In the genomic region with DNA sequence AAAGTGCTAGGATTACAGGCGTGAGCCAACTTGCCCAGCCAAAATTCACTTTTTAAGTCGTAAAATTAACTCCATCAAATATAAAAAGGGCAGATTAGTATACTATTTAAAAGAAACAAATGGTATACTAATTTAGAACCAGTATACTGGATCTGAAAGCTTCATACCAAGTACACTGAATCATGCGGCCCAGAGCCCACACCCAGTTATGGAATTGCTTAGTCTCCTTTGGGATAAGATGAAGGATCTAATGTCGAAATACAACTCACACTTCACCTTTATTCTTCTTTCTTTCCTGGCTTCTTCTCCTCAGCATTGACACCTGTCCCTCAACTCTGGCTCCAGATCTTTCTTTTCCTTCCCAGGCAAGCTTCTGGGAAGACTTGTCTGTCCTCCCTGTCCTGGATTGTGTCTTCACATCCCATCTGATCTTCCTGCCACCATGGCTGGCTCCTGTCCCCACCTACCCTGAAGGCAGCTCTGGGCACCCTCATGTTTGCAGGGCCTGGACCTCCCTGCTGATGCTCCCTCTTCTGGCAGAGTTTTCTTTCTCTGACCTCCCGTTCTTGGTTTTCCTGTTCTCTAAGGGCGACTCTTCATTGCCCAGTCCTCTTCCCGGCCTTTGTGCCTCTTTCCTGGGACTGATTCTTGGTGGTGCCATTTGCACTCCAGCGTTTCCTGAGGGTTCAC, we compare ENCODE assay signal across 13 cellular contexts. TPM values are rescaled to one million over a fixed set of nuclear protein-coding genes. Genes with fewer than 3 reads are reported as not detected.
DNase-seq lines count a peak whose midpoint lies in the region; ATAC-seq and TF ChIP-seq lines count a peak whose summit lies in the region.
"Had no signal": no experiment of that assay in that cellular context is flagged by ENCODE, and none has a peak within 500 bp of the region (broad histone marks: within the 10 kb centered on the region; RNA-seq: fewer than 3 reads in every experiment).

No MANE protein-coding gene starts in this region.

- H3K9me3 ChIP-seq in OCI-LY7 (ENCODE audit: low read length): no peaks in the 10 kb centered on the region
- no peaks in the 10 kb centered on the region for H3K9me3 ChIP-seq in neuronal stem cell (replicated peaks in 1 of 2; ENCODE audit: control insufficient read depth in 2 of 2, insufficient read depth in 1 of 2, low read depth in 1 of 2, low read length in 2 of 2)
- H3K9me3 ChIP-seq: neutrophil, tibial artery had no signal

- H3K27ac Mint-ChIP-seq in natural killer cell treated with Interleukin-12 subunit alpha and Interleukin-12 subunit beta and Interleukin-15 and Interleukin-18, amount 100 ng/mL, for 72 hours: no peak overlapping the region

- peaks cover 0 to 8% of the 10 kb centered on the region in 2 donors for H3K4me1 Mint-ChIP-seq in natural killer cell treated with Interleukin-12 subunit alpha and Interleukin-12 subunit beta and Interleukin-15 and Interleukin-18, amount 100 ng/mL, for 72 hours (ENCODE audit: low read depth in 2 of 2)

- no peak overlapping the region for H3K9ac ChIP-seq in neuronal stem cell (ENCODE audit: low read depth, low read length, poor library complexity)

- peaks cover 0 to 15% (median 0%) of the 10 kb centered on the region in 3 experiments for H3K27me3 ChIP-seq in neuronal stem cell (ENCODE audit: control insufficient read depth in 3 of 3, insufficient read depth in 3 of 3, low read depth in 1 of 3, low read length in 3 of 3)

- CTCF ChIA-PET in OCI-LY7 (lab: Charles Lee; ENCODE audit: unreplicated experiment): no interaction called here

- H2BK5ac ChIP-seq in neuronal stem cell (ENCODE audit: low read length): no peak overlapping the region

- H2BK15ac ChIP-seq in neuronal stem cell (ENCODE audit: low read length): no peak overlapping the region

- peaks cover 22 to 26% of the 10 kb centered on the region in 2 donors for H3K27me3 Mint-ChIP-seq in natural killer cell treated with Interleukin-12 subunit alpha and Interleukin-12 subunit beta and Interleukin-15 and Interleukin-18, amount 100 ng/mL, for 72 hours

- H2AFZ ChIP-seq in OCI-LY7 (ENCODE audit: low read length) (no peak overlapping the region), neuronal stem cell (ENCODE audit: low read length) (no peak overlapping the region)

- no peak overlapping the region for H2AK5ac ChIP-seq in neuronal stem cell (ENCODE audit: low read depth, low read length)

- no peak overlapping the region for H4K8ac ChIP-seq in neuronal stem cell (ENCODE audit: low read depth, low read length)

- TF ChIP-seq CTCF in OCI-LY7 (conservative IDR thresholded peaks at IDR 0.05; ENCODE audit: low read length) (peak; percentile 37; the same call in 1 of the 2 replicates), epithelial cell of esophagus (IDR thresholded peaks at IDR 0.05; ENCODE audit: insufficient read depth, low read depth, low read length, missing control alignments) (peak; percentile 5), retinal pigment epithelial cell (conservative IDR thresholded peaks at IDR 0.05; ENCODE audit: low read depth, low read length) (peak; percentile 32)

- no peaks in the 10 kb centered on the region for H3K36me3 Mint-ChIP-seq in natural killer cell treated with Interleukin-12 subunit alpha and Interleukin-12 subunit beta and Interleukin-15 and Interleukin-18, amount 100 ng/mL, for 72 hours

- no peaks in the 10 kb centered on the region for H3K79me2 ChIP-seq in OCI-LY7 (ENCODE audit: insufficient read depth, low read depth, low read length)

- no peak for ATAC-seq in natural killer cell treated with Interleukin-12 subunit alpha and Interleukin-12 subunit beta and Interleukin-15 and Interleukin-18, amount 100 ng/mL, for 72 hours
- ATAC-seq: GM12878 had no signal

- no peak overlapping the region for H3K4ac ChIP-seq in neuronal stem cell (ENCODE audit: low read length)

- WGBS in neuronal stem cell (ENCODE audit: extremely low coverage in 2 of 2, insufficient read length in 2 of 2, insufficient replicate concordance in 1 of 2), 2 donors: no CpG with 5 or more reads among the region's 8 CpGs

- no peaks in the 10 kb centered on the region for H3K36me3 ChIP-seq in OCI-LY7 (ENCODE audit: insufficient read depth, low read length)
- H3K36me3 ChIP-seq in neuronal stem cell (replicated peaks in 1 of 2; ENCODE audit: control insufficient read depth in 2 of 2, insufficient read depth in 2 of 2, low read length in 2 of 2): no peaks in the 10 kb centered on the region
- H3K36me3 ChIP-seq: neutrophil, tibial artery had no signal

- no peak overlapping the region for H3K14ac ChIP-seq in neuronal stem cell (ENCODE audit: low read length)

- no peak overlapping the region for H2BK120ac ChIP-seq in neuronal stem cell (ENCODE audit: low read depth, low read length)

- POLR2A ChIA-PET in OCI-LY7 (lab: Charles Lee): no interaction called here

- H3K4me1 ChIP-seq in OCI-LY7 (ENCODE audit: insufficient read depth, low read length, poor library complexity, severe bottlenecking) (peaks cover 5% of the 10 kb centered on the region), neuronal stem cell (ENCODE audit: control insufficient read depth in 2 of 2, insufficient read depth in 1 of 2, low read depth in 1 of 2, low read length in 2 of 2) (peaks cover 0 to 1% of the 10 kb centered on the region in 2 donors)
- H3K4me1 ChIP-seq: tibial artery had no signal

- peak; percentile 1 for DNase-seq in NCI-H82 (lab: John Stamatoyannopoulos, UW)
- DNase-seq in NCI-H82 treated with DMSO at 0.1 percent for 48 hours (lab: John Stamatoyannopoulos, UW; ENCODE audit: unreplicated experiment): no peak
- DNase-seq in OCI-LY7 (ENCODE audit: low spot score): no peak
- DNase-seq in epithelial cell of esophagus (ENCODE audit: low read depth): peak; percentile 74
- no peak for DNase-seq in retinal pigment epithelial cell (ENCODE audit: low read depth)
- DNase-seq in neuronal stem cell (ENCODE audit: low spot score): no peak
- no peak for DNase-seq in NK-92 (lab: John Stamatoyannopoulos, UW; ENCODE audit: unreplicated experiment)
- DNase-seq in natural killer cell treated with Interleukin-12 subunit alpha and Interleukin-12 subunit beta and Interleukin-15 and Interleukin-18, amount 100 ng/mL, for 72 hours (ENCODE audit: low spot score): no peak
- DNase-seq: activated CD4-positive, CD25-positive, alpha-beta regulatory T cell; MV-4-11; tibial artery had no signal

- H3K79me1 ChIP-seq in neuronal stem cell (ENCODE audit: low read depth, low read length): no peaks in the 10 kb centered on the region

- H3K4me2 ChIP-seq in OCI-LY7 (ENCODE audit: low read length) (no peak overlapping the region), neuronal stem cell (ENCODE audit: insufficient read depth, low read length, poor library complexity, severe bottlenecking) (no peak overlapping the region)

- no TSS peak for BruUV-seq in OCI-LY7 (replicated peaks; lab: Mats Ljungman, UMichigan)

- no peaks in the 10 kb centered on the region for H3K9me3 Mint-ChIP-seq in natural killer cell treated with Interleukin-12 subunit alpha and Interleukin-12 subunit beta and Interleukin-15 and Interleukin-18, amount 100 ng/mL, for 72 hours

- H3K27ac ChIP-seq in OCI-LY7 (ENCODE audit: low read depth, low read length, poor library complexity, severe bottlenecking) (no peak overlapping the region), neuronal stem cell (replicated peaks; ENCODE audit: low read length) (no peak overlapping the region)
- H3K27ac ChIP-seq: neutrophil, tibial artery had no signal

- intact Hi-C loops in OCI-LY7 (cut with micrococcal nuclease; ENCODE audit: unreplicated experiment): loop anchor here (5.0 kb wide), 1 partner anchor 171 kb away; no protein-coding TSS in a partner anchor

- H3K4me3 Mint-ChIP-seq in natural killer cell treated with Interleukin-12 subunit alpha and Interleukin-12 subunit beta and Interleukin-15 and Interleukin-18, amount 100 ng/mL, for 72 hours: no peak overlapping the region

- H3K23ac ChIP-seq in neuronal stem cell (ENCODE audit: low read depth, low read length, poor library complexity): no peak overlapping the region

- no peak overlapping the region for H2BK12ac ChIP-seq in neuronal stem cell (ENCODE audit: low read length)

- no peak overlapping the region for H4K91ac ChIP-seq in neuronal stem cell (ENCODE audit: low read depth, low read length, poor library complexity)

- H3K9me2 ChIP-seq in OCI-LY7 (ENCODE audit: insufficient read depth, low read length): no peaks in the 10 kb centered on the region

- no peaks in the 10 kb centered on the region for H4K20me1 ChIP-seq in OCI-LY7 (ENCODE audit: insufficient read depth, low read length)

- H3K4me3 ChIP-seq in OCI-LY7 (ENCODE audit: low read depth, low read length, poor library complexity, severe bottlenecking) (no peak overlapping the region), epithelial cell of esophagus (ENCODE audit: low read length) (no peak overlapping the region), retinal pigment epithelial cell (ENCODE audit: low read length) (no peak overlapping the region), neuronal stem cell (ENCODE audit: low read length in 2 of 2) (no peak overlapping the region)
- H3K4me3 ChIP-seq: GM12878, tibial artery had no signal

- H3K18ac ChIP-seq in neuronal stem cell (ENCODE audit: low read length): no peak overlapping the region

RNA-seq across cellular contexts. Expression of gene CTBP2, which starts 57.8 kb away (rescaled TPM):
- not detected in 2 replicates for total RNA-seq in OCI-LY7 (2014; rRNA removed; shearing (Covaris generic))
- total RNA-seq in OCI-LY7 (2022): not detected in 2 replicates
- polyA plus RNA-seq in neuronal stem cell (2013, experiment 1 of 2): 55.2 TPM
- polyA plus RNA-seq in neuronal stem cell (2013, experiment 2 of 2): 52.9 TPM
- total RNA-seq in natural killer cell treated with Interleukin-12 subunit alpha and Interleukin-12 subunit beta and Interleukin-15 and Interleukin-18, amount 100 ng/mL, for 72 hours: 10 to 100 TPM; 61.3 to 76.4 TPM

Comparison
In these comparisons a context has a peak if more than half of its experiments do, and no peak if none do; other contexts are left out.
1. DNase-seq: peak in NCI-H82 (single experiment) and epithelial cell of esophagus (single experiment); none in NCI-H82 treated with DMSO at 0.1 percent for 48 hours (single experiment), OCI-LY7 (single experiment), retinal pigment epithelial cell (single experiment), neuronal stem cell (single experiment), NK-92 (single experiment) and natural killer cell treated with Interleukin-12 subunit alpha and Interleukin-12 subunit beta and Interleukin-15 and Interleukin-18, amount 100 ng/mL, for 72 hours (single experiment).
2. RNA of gene CTBP2, which starts 57.8 kb away (total RNA-seq): 61.3 to 76.4 TPM in natural killer cell treated with Interleukin-12 subunit alpha and Interleukin-12 subunit beta and Interleukin-15 and Interleukin-18, amount 100 ng/mL, for 72 hours; not detected in OCI-LY7; every median in the first group is over 10 times any median in the second.
3. Peak in every context shown above with its lines, with median percentiles within 50 percentile points of each other: CTCF ChIP-seq.